In genomic region chr1:19209990-19210771, GRCh38 we compare ENCODE assay signal across 8 cellular contexts. TPM values are rescaled to one million over a fixed set of nuclear protein-coding genes. Genes with fewer than 3 reads are reported as not detected.
DNase-seq lines count a peak whose midpoint lies in the region; ATAC-seq, FAIRE-seq and TF ChIP-seq lines count a peak whose summit lies in the region.

Gene UBR4 (minus strand): TSS chr1:19210266. CDS start chr1:19210248, 18 bp downstream.

- peaks cover 47% of the 10 kb centered on the region for H3K4me1 ChIP-seq in ACC112 (ENCODE audit: control insufficient read depth, insufficient read depth, low read length, unreplicated experiment)
- peaks cover 19% of the 10 kb centered on the region for H3K4me1 ChIP-seq in mammary epithelial cell (ENCODE audit: insufficient read depth, low read length)
- H3K4me1 ChIP-seq in iPS-20b (ENCODE audit: insufficient read depth, low read length) = peaks cover 14% of the 10 kb centered on the region; the same call in 1 of the 2 replicates
- H3K4me1 ChIP-seq in small intestine (ENCODE audit: control insufficient read depth in 2 of 2, insufficient read depth in 1 of 2, low read depth in 1 of 2, low read length in 1 of 2) = peaks cover 3 to 6% of the 10 kb centered on the region in 2 donors

- WGBS in mammary epithelial cell (ENCODE audit: low coverage, missing lambda C conversion rate) = 1% methylated on average over 57 of the region's 80 CpGs
- 0 to 1% (median 0%) methylated on average over 47 to 80 of the region's 80 CpGs for WGBS in small intestine, 3 donors

- no peak for FAIRE-seq in small intestine (lab: Jason Lieb, UNC)

- ATAC-seq in GM18870 (IDR thresholded peaks at IDR 0.05; ENCODE audit: unreplicated experiment) (peak; percentile 64), HG03135 (IDR thresholded peaks at IDR 0.05; ENCODE audit: unreplicated experiment) (peak; percentile 76)

- no peak for TF ChIP-seq CTCF in WERI-Rb-1 (IDR thresholded peaks at IDR 0.05; ENCODE audit: low read depth, low read length)
- TF ChIP-seq CTCF in mammary epithelial cell (conservative IDR thresholded peaks at IDR 0.05 in 1 of 2, IDR thresholded peaks at IDR 0.05 in 1 of 2; ENCODE audit: extremely low read depth in 1 of 2, insufficient read depth in 1 of 2, low read depth in 1 of 2, low read length in 2 of 2) = no peak

- H3K4me3 ChIP-seq in ACC112 (ENCODE audit: low read depth, low read length) (peak within 1 kb of the TSS; percentile 98), WERI-Rb-1 (ENCODE audit: low read depth, low read length) (peak within 1 kb of the TSS; percentile 63), mammary epithelial cell (replicated peaks in 1 of 3; ENCODE audit: insufficient read depth in 1 of 3, low read depth in 2 of 3, low read length in 3 of 3) (peak within 1 kb of the TSS; percentile 70 to 87 (median 73)), iPS-20b (ENCODE audit: low read length) (peak within 1 kb of the TSS; percentile 83), small intestine (ENCODE audit: low read depth in 1 of 2, low read length in 2 of 2) (peak within 1 kb of the TSS; percentile 85 to 96)

- intact Hi-C loops in mammary epithelial cell (cut with micrococcal nuclease) = loop anchor here (1.0 to 10.0 kb wide), 3 partner anchors 31 to 445 kb away; partner anchors contain the start of genes EMC1 and MRTO4

- peak within 1 kb of the TSS; percentile 60 for H2AFZ ChIP-seq in ACC112 (ENCODE audit: low read length, unreplicated experiment)
- H2AFZ ChIP-seq in mammary epithelial cell (ENCODE audit: low read depth, low read length) = peak within 1 kb of the TSS; percentile 77

- H3K4me2 ChIP-seq in mammary epithelial cell (ENCODE audit: insufficient read depth, low read depth, low read length) = peak within 1 kb of the TSS; percentile 91

- H3K36me3 ChIP-seq in ACC112 (ENCODE audit: insufficient read depth, low read length) (peaks cover 14% of the 10 kb centered on the region; the same call in 1 of the 2 replicates), WERI-Rb-1 (peaks cover 10% of the 10 kb centered on the region), mammary epithelial cell (ENCODE audit: insufficient read depth, low read length) (peaks cover 5% of the 10 kb centered on the region), iPS-20b (ENCODE audit: insufficient read depth, low read depth, low read length) (peaks cover 39% of the 10 kb centered on the region), small intestine (ENCODE audit: control insufficient read depth in 2 of 2, insufficient read depth in 2 of 2, low read length in 2 of 2) (peaks cover 0 to 2% of the 10 kb centered on the region in 2 donors)

- H4K20me1 ChIP-seq in mammary epithelial cell (ENCODE audit: insufficient read depth, low read length) = no peaks in the 10 kb centered on the region

- H3K9ac ChIP-seq in mammary epithelial cell (ENCODE audit: insufficient read depth, low read length) (peak within 1 kb of the TSS; percentile 86), iPS-20b (ENCODE audit: low read depth, low read length) (peak within 1 kb of the TSS; percentile 89)

- H3K27me3 ChIP-seq in ACC112 (ENCODE audit: insufficient read depth, low read length) = no peaks in the 10 kb centered on the region
- H3K27me3 ChIP-seq in WERI-Rb-1 (ENCODE audit: insufficient read depth, low read depth, severe bottlenecking) = no peaks in the 10 kb centered on the region
- H3K27me3 ChIP-seq in mammary epithelial cell (ENCODE audit: insufficient read depth, low read length) = no peaks in the 10 kb centered on the region
- no peaks in the 10 kb centered on the region for H3K27me3 ChIP-seq in iPS-20b (ENCODE audit: insufficient read depth, low read length)
- H3K27me3 ChIP-seq in small intestine (ENCODE audit: control insufficient read depth in 2 of 2, insufficient read depth in 2 of 2, low read length in 2 of 2) = no peaks in the 10 kb centered on the region

- TSS peak; percentile 67 for BruUV-seq in mammary epithelial cell (replicated peaks; lab: Mats Ljungman, UMichigan)

- dilution Hi-C loops in mammary epithelial cell (cut with HindIII; ENCODE audit: low sequenced_read_pairs) = loop anchor here (5.0 kb wide), 1 partner anchor 47 kb away; no protein-coding TSS in a partner anchor

- CTCF ChIA-PET in mammary epithelial cell (lab: Charles Lee; ENCODE audit: low non-redundant PET) = no interaction called here

- H3K27ac ChIP-seq in ACC112 (ENCODE audit: low read depth, low read length) (peak within 1 kb of the TSS; percentile 90), WERI-Rb-1 (peak within 1 kb of the TSS; percentile 92), mammary epithelial cell (ENCODE audit: insufficient read depth, low read depth, low read length) (peak within 1 kb of the TSS; percentile 71), iPS-20b (ENCODE audit: low read length) (peak within 1 kb of the TSS; percentile 81), small intestine (ENCODE audit: low read depth in 1 of 2, low read length in 1 of 2) (peak within 1 kb of the TSS; percentile 86 to 95)

- H3K9me3 ChIP-seq in WERI-Rb-1 (ENCODE audit: severe bottlenecking) = no peaks in the 10 kb centered on the region
- H3K9me3 ChIP-seq in mammary epithelial cell (replicated peaks; ENCODE audit: insufficient read depth, low read length) = no peaks in the 10 kb centered on the region
- H3K9me3 ChIP-seq in iPS-20b (ENCODE audit: insufficient read depth, low read depth, low read length) = no peaks in the 10 kb centered on the region
- H3K9me3 ChIP-seq in small intestine (ENCODE audit: control insufficient read depth, low read depth) = no peaks in the 10 kb centered on the region

- DNase-seq in NCI-H2196 treated with DMSO at 0.1 percent for 48 hours (lab: John Stamatoyannopoulos, UW; ENCODE audit: unreplicated experiment) = peak; percentile 94
- peak; percentile 97 for DNase-seq in WERI-Rb-1
- peak; percentile 96 for DNase-seq in mammary epithelial cell
- peak; percentile 99 for DNase-seq in small intestine

- in situ Hi-C loops in mammary epithelial cell (cut with MboI; ENCODE audit: low sequenced_read_pairs in 2 of 2) = no loop called here

- peaks cover 97% of the 10 kb centered on the region for H3K79me2 ChIP-seq in ACC112 (ENCODE audit: control insufficient read depth, insufficient read depth, low read length, unreplicated experiment)
- H3K79me2 ChIP-seq in mammary epithelial cell (ENCODE audit: insufficient read depth, low read length) = peaks cover 95% of the 10 kb centered on the region

RNA-seq across cellular contexts. Expression of gene UBR4, which starts in this region (rescaled TPM):
- 100 to 1,000 TPM; 128 to 158 TPM for total RNA-seq in mammary epithelial cell
- polyA plus RNA-seq in mammary epithelial cell = 35.6 TPM
- polyA minus RNA-seq in mammary epithelial cell = 325 TPM
- 100 to 1,000 TPM in 2 of 3 donors, 10 to 100 TPM in 1; 85.9 to 275 (median 179) TPM for polyA plus RNA-seq in small intestine

Comparison
In these comparisons a context has a peak if more than half of its experiments do, and no peak if none do; other contexts are left out.
1. Peak in every context shown above with its lines: DNase-seq, ATAC-seq, H3K4me3 ChIP-seq and H3K27ac ChIP-seq.